ENCODE assay signal across 12 cellular contexts in the genomic region with DNA sequence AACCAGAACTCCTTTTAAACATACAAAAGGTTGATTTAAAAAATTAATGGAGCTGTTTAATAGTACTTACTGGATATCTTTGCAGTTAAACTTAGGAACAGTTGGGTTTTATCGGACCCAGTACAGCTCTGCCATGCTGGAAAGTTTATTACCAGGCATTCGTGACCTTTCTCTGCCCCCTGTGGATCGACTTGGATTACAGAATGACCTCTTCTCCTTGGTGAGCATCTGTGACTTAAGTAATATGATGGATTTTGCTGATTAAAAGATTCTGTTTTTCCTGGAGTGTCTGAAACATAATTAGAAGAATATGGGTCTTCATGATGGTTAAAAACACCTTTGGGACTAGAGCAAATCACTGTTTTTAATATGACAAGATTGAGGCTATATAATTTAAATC.
DNase-seq lines count a peak whose midpoint lies in the region; ATAC-seq, FAIRE-seq and TF ChIP-seq lines count a peak whose summit lies in the region.
"Had no signal": no experiment of that assay in that cellular context is flagged by ENCODE, and none has a peak within 500 bp of the region (broad histone marks: within the 10 kb centered on the region; RNA-seq: fewer than 3 reads in every experiment).

No MANE protein-coding gene starts in this region.

- peaks cover 70% of the 10 kb centered on the region for H3K36me3 Mint-ChIP-seq in nephron progenitor cell (ENCODE audit: low read depth)

- DNase-seq in D721Med (ENCODE audit: insufficient read length, low spot score) = no peak
- DNase-seq in WERI-Rb-1 = peak; percentile 29
- peak; percentile 17 for DNase-seq in nephron progenitor cell
- DNase-seq in OCI-M1 (lab: John Stamatoyannopoulos, UW) = no peak
- no peak for DNase-seq in germinal center (ENCODE audit: low spot score)
- DNase-seq: Peyer's patch, psoas muscle had no signal

- TF ChIP-seq CTCF in D721Med (IDR thresholded peaks at IDR 0.05; ENCODE audit: insufficient read depth, missing control alignments) (peak; percentile 17), KMS-11 (conservative IDR thresholded peaks at IDR 0.05; ENCODE audit: low read depth, low read length) (no peak), WERI-Rb-1 (IDR thresholded peaks at IDR 0.05; ENCODE audit: low read depth, low read length) (no peak), nephron progenitor cell (IDR thresholded peaks at IDR 0.05) (no peak)

- no peak for FAIRE-seq in D721Med (lab: Jason Lieb, UNC)

- no peak overlapping the region for H3K9ac ChIP-seq in KMS-11

- H3K27ac Mint-ChIP-seq in nephron progenitor cell = peak overlapping the region; percentile 86
- H3K27ac Mint-ChIP-seq: activated naive CD4-positive, alpha-beta T cell treated with anti-CD3 and anti-CD28 coated beads, Interleukin-2, amount 50 U/mL, for 24 hours had no signal

- H3K27me3 Mint-ChIP-seq in nephron progenitor cell (ENCODE audit: low read depth, poor library complexity) = no peaks in the 10 kb centered on the region
- H3K27me3 Mint-ChIP-seq: activated naive CD4-positive, alpha-beta T cell treated with anti-CD3 and anti-CD28 coated beads, Interleukin-2, amount 50 U/mL, for 24 hours had no signal

- H3K9me3 Mint-ChIP-seq in nephron progenitor cell = no peaks in the 10 kb centered on the region
- H3K9me3 Mint-ChIP-seq: activated naive CD4-positive, alpha-beta T cell treated with anti-CD3 and anti-CD28 coated beads, Interleukin-2, amount 50 U/mL, for 24 hours had no signal

- peaks cover 3% of the 10 kb centered on the region; the same call in 1 of the 2 replicates for H3K36me3 ChIP-seq in KMS-11 (ENCODE audit: insufficient read depth)
- peaks cover 89% of the 10 kb centered on the region for H3K36me3 ChIP-seq in WERI-Rb-1

- H2AFZ ChIP-seq in KMS-11 (ENCODE audit: low read depth) = no peak overlapping the region
- H2AFZ ChIP-seq: hepatocyte had no signal

- H3K4me1 ChIP-seq in KMS-11 (ENCODE audit: low read depth, poor library complexity, severe bottlenecking) = peaks cover 68% of the 10 kb centered on the region
- H3K4me1 ChIP-seq: Peyer's patch, psoas muscle had no signal

- peak overlapping the region; percentile 16 for H3K4me3 Mint-ChIP-seq in nephron progenitor cell
- H3K4me3 Mint-ChIP-seq: activated naive CD4-positive, alpha-beta T cell treated with anti-CD3 and anti-CD28 coated beads, Interleukin-2, amount 50 U/mL, for 24 hours had no signal

- H3K79me2 ChIP-seq in KMS-11 (ENCODE audit: insufficient read depth, low read depth) = no peaks in the 10 kb centered on the region

- H3K4me3 ChIP-seq in KMS-11 (IDR thresholded peaks at IDR 0.05; ENCODE audit: insufficient read depth, low read depth, low read length) (no peak overlapping the region), WERI-Rb-1 (ENCODE audit: low read depth, low read length) (no peak overlapping the region)
- H3K4me3 ChIP-seq: hepatocyte, Peyer's patch, psoas muscle had no signal

- peak overlapping the region; percentile 18; the same call in 1 of the 2 replicates for H3K4me2 ChIP-seq in KMS-11
- H3K4me2 ChIP-seq: hepatocyte had no signal

- no peak for ATAC-seq in GM21825 (IDR thresholded peaks at IDR 0.05; ENCODE audit: unreplicated experiment)

- peak overlapping the region; percentile 2; the same call in 1 of the 2 replicates for H3K27ac ChIP-seq in KMS-11
- no peak overlapping the region for H3K27ac ChIP-seq in WERI-Rb-1
- H3K27ac ChIP-seq: epithelial cell of prostate, hepatocyte, Peyer's patch, psoas muscle had no signal

- H3K9me3 ChIP-seq in WERI-Rb-1 (ENCODE audit: severe bottlenecking) = no peaks in the 10 kb centered on the region
- H3K9me3 ChIP-seq: Peyer's patch, psoas muscle had no signal

- no peaks in the 10 kb centered on the region for H3K27me3 ChIP-seq in KMS-11 (ENCODE audit: insufficient read depth, low read depth)
- H3K27me3 ChIP-seq in WERI-Rb-1 (ENCODE audit: insufficient read depth, low read depth, severe bottlenecking) = no peaks in the 10 kb centered on the region
- H3K27me3 ChIP-seq: hepatocyte, Peyer's patch had no signal

- H3K4me1 Mint-ChIP-seq in nephron progenitor cell = peaks cover 22% of the 10 kb centered on the region

- H4K20me1 ChIP-seq in KMS-11 (ENCODE audit: insufficient read depth) = no peaks in the 10 kb centered on the region

Comparison
In these comparisons a context has a peak if more than half of its experiments do, and no peak if none do; other contexts are left out.
1. DNase-seq: peak in WERI-Rb-1 (single experiment) and nephron progenitor cell (single experiment); none in D721Med (single experiment), OCI-M1 (single experiment) and germinal center (single experiment).